In the genomic region with DNA sequence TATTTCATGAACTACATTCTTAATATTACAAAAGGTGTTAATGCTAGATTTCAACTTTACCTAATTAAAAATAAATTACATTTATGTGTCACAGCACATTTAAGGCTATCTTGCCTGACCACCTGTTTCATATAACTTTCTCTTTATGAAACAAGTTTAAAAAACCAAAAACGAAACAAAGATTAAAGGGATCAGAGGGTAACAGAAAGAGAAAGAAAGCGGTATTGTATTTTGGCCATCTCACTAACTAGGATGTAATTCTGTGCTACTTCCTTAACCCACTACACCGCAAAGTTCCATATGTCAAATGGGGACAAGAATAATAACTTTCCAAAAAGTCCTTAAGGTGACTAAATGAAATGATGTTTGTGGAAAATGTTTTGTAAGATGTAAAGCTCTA, we compare ENCODE assay signal across 25 cellular contexts. TPM values are rescaled to one million over a fixed set of nuclear protein-coding genes. Genes with fewer than 3 reads are reported as not detected.
DNase-seq lines count a peak whose midpoint lies in the region; ATAC-seq and TF ChIP-seq lines count a peak whose summit lies in the region.
"Had no signal": no experiment of that assay in that cellular context is flagged by ENCODE, and none has a peak within 500 bp of the region (broad histone marks: within the 10 kb centered on the region; RNA-seq: fewer than 3 reads in every experiment).

No MANE protein-coding gene starts in this region.

- H3K4me3 ChIP-seq in Caco-2 (ENCODE audit: low read depth, low read length), result no peak overlapping the region
- H3K4me3 ChIP-seq in mesendoderm (ENCODE audit: low read length), result no peak overlapping the region
- H3K4me3 ChIP-seq: Peyer's patch had no signal

- H3K79me2 ChIP-seq in mesendoderm (ENCODE audit: control insufficient read depth, insufficient read depth, low read length), result no peaks in the 10 kb centered on the region

- no peaks in the 10 kb centered on the region; the same call in 1 of the 2 replicates for H3K27me3 ChIP-seq in Caco-2 (replicated peaks; ENCODE audit: control insufficient read depth, insufficient read depth, low read length)
- no peaks in the 10 kb centered on the region for H3K27me3 ChIP-seq in mesendoderm (ENCODE audit: insufficient read depth, low read length, poor library complexity)
- H3K27me3 ChIP-seq: Peyer's patch had no signal

- no peak overlapping the region for H3K27ac ChIP-seq in mesendoderm (ENCODE audit: low read depth, low read length)
- H3K27ac ChIP-seq: Peyer's patch, WERI-Rb-1 had no signal

- no CpG with 5 or more reads among the region's 3 CpGs for WGBS in mesendoderm (ENCODE audit: extremely low coverage, insufficient coverage, low lambda C conversion rate)

- no peak overlapping the region for H3K4ac ChIP-seq in mesendoderm (ENCODE audit: low read depth, low read length)

- ATAC-seq in GM18508 (IDR thresholded peaks at IDR 0.05; ENCODE audit: insufficient read depth, unreplicated experiment), result peak; percentile 62
- ATAC-seq in GM21360 (IDR thresholded peaks at IDR 0.05; ENCODE audit: unreplicated experiment), result peak; percentile 82
- ATAC-seq in HG02938 (IDR thresholded peaks at IDR 0.05; ENCODE audit: unreplicated experiment), result peak; percentile 45
- ATAC-seq in HG03457 (IDR thresholded peaks at IDR 0.05; ENCODE audit: unreplicated experiment), result peak; percentile 63
- ATAC-seq: naive thymus-derived CD4-positive, alpha-beta T cell; right cardiac atrium had no signal

- no peaks in the 10 kb centered on the region for H3K9me3 Mint-ChIP-seq in Caco-2 (ENCODE audit: unreplicated experiment)
- no peaks in the 10 kb centered on the region for H3K9me3 Mint-ChIP-seq in activated CD4-positive, alpha-beta T cell treated with anti-CD3 and anti-CD28 coated beads, Interleukin-2, amount 10 ng/mL, durations not matched to agents 7 days and 5 days
- H3K9me3 Mint-ChIP-seq: T-helper 2 cell treated with Interferon-gamma antibody and Interleukin-4, amounts not matched to agents 5 μg/mL and 100 μg/mL, for 36 hours had no signal

- intact Hi-C loops in Caco-2 (cut with micrococcal nuclease; ENCODE audit: unreplicated experiment), result no loop called here

- no peak overlapping the region for H2AK5ac ChIP-seq in mesendoderm (ENCODE audit: low read length)

- POLR2A ChIA-PET in Caco-2 (lab: Charles Lee), result no interaction called here
- POLR2A ChIA-PET in activated CD4-positive, alpha-beta T cell treated with anti-CD3 and anti-CD28 coated beads, Interleukin-2, amount 10 ng/mL, durations not matched to agents 7 days and 5 days (lab: Charles Lee), result no interaction called here

- H4K8ac ChIP-seq in mesendoderm (ENCODE audit: low read depth, low read length), result no peak overlapping the region

- H4K5ac ChIP-seq in mesendoderm (ENCODE audit: low read length), result no peak overlapping the region

- no peaks in the 10 kb centered on the region for H3K36me3 Mint-ChIP-seq in Caco-2 (ENCODE audit: insufficient read depth, unreplicated experiment)
- H3K36me3 Mint-ChIP-seq in activated CD4-positive, alpha-beta T cell treated with anti-CD3 and anti-CD28 coated beads, Interleukin-2, amount 10 ng/mL, durations not matched to agents 7 days and 5 days (ENCODE audit: low read depth), result peaks cover under 1% of the 10 kb centered on the region

- H3K4me1 Mint-ChIP-seq in Caco-2 (ENCODE audit: low read depth, unreplicated experiment), result no peaks in the 10 kb centered on the region
- H3K4me1 Mint-ChIP-seq in activated CD4-positive, alpha-beta T cell treated with anti-CD3 and anti-CD28 coated beads, Interleukin-2, amount 10 ng/mL, durations not matched to agents 7 days and 5 days, result peaks cover 15% of the 10 kb centered on the region

- H3K4me2 ChIP-seq in mesendoderm (ENCODE audit: low read length), result no peak overlapping the region

- no peak for TF ChIP-seq CTCF in Caco-2 (IDR thresholded peaks at IDR 0.05; ENCODE audit: insufficient read depth in 1 of 2, low read depth in 1 of 2, low read length in 1 of 2, severe bottlenecking in 1 of 2, unreplicated experiment in 1 of 2)

- H3K9me3 ChIP-seq in Caco-2, result no peaks in the 10 kb centered on the region
- H3K9me3 ChIP-seq: Peyer's patch had no signal

- H3K36me3 ChIP-seq in Caco-2 (ENCODE audit: control insufficient read depth, insufficient read depth, low read length) (no peaks in the 10 kb centered on the region), mesendoderm (ENCODE audit: control insufficient read depth, insufficient read depth, low read length) (no peaks in the 10 kb centered on the region)
- H3K36me3 ChIP-seq: Peyer's patch, WERI-Rb-1 had no signal

- no peak overlapping the region for H2BK120ac ChIP-seq in mesendoderm (ENCODE audit: low read depth, low read length)

- H3K9ac ChIP-seq in mesendoderm (ENCODE audit: low read length), result no peak overlapping the region

- peaks cover 17% of the 10 kb centered on the region for H3K27me3 Mint-ChIP-seq in Caco-2 (ENCODE audit: insufficient read depth, unreplicated experiment)
- peaks cover 48% of the 10 kb centered on the region for H3K27me3 Mint-ChIP-seq in activated CD4-positive, alpha-beta T cell treated with anti-CD3 and anti-CD28 coated beads, Interleukin-2, amount 10 ng/mL, durations not matched to agents 7 days and 5 days

- H3K23ac ChIP-seq in mesendoderm (ENCODE audit: low read length), result no peak overlapping the region

- no TSS peak for BruUV-seq in Caco-2 (replicated peaks; lab: Mats Ljungman, UMichigan)

- no peak overlapping the region for H3K18ac ChIP-seq in mesendoderm (ENCODE audit: low read length)

- no peak overlapping the region for H3K27ac Mint-ChIP-seq in Caco-2 (ENCODE audit: unreplicated experiment)
- no peak overlapping the region for H3K27ac Mint-ChIP-seq in activated CD4-positive, alpha-beta T cell treated with anti-CD3 and anti-CD28 coated beads, Interleukin-2, amount 10 ng/mL, durations not matched to agents 7 days and 5 days
- H3K27ac Mint-ChIP-seq: naive thymus-derived CD4-positive, alpha-beta T cell; T-helper 2 cell treated with Interferon-gamma antibody and Interleukin-4, amounts not matched to agents 5 μg/mL and 100 μg/mL, for 36 hours had no signal

- H2BK15ac ChIP-seq in mesendoderm (replicated peaks; ENCODE audit: low read depth), result no peak overlapping the region

- no peaks in the 10 kb centered on the region for H3K79me1 ChIP-seq in mesendoderm (ENCODE audit: low read length)

- DNase-seq in EL (no peak), Caco-2 (no peak), mesendoderm (no peak)
- DNase-seq in activated CD4-positive, alpha-beta T cell treated with anti-CD3 and anti-CD28 coated beads, Interleukin-2, amount 10 ng/mL, durations not matched to agents 7 days and 5 days, result no peak
- DNase-seq: 8988T; activated CD4-positive, alpha-beta T cell treated with anti-CD3 and anti-CD28 coated beads, Interleukin-2, amount 50 U/mL, for 48 hours; activated gamma-delta T cell; AML-193; cortex of kidney; DND-41; KBM-7; MV-4-11; naive thymus-derived CD4-positive, alpha-beta T cell; NCI-H2029; NK-92 treated with Interleukin-12 subunit alpha and Interleukin-12 subunit beta, amount 100 ng/mL, for 24 hours; Peyer's patch; right cardiac atrium; stimulated activated CD4-positive, alpha-beta T cell treated with anti-CD3 and anti-CD28 coated beads, Interleukin-12 subunit alpha, Interleukin-12 subunit beta, amount 100 ng/mL, for 4 hours; trophoblast cell; WERI-Rb-1 had no signal

- no peak overlapping the region for H3K56ac ChIP-seq in mesendoderm (ENCODE audit: low read length)

- no peak overlapping the region for H3K4me3 Mint-ChIP-seq in Caco-2 (ENCODE audit: unreplicated experiment)
- no peak overlapping the region for H3K4me3 Mint-ChIP-seq in activated CD4-positive, alpha-beta T cell treated with anti-CD3 and anti-CD28 coated beads, Interleukin-2, amount 10 ng/mL, durations not matched to agents 7 days and 5 days
- H3K4me3 Mint-ChIP-seq: naive thymus-derived CD4-positive, alpha-beta T cell; T-helper 2 cell treated with Interferon-gamma antibody and Interleukin-4, amounts not matched to agents 5 μg/mL and 100 μg/mL, for 36 hours had no signal

- CTCF ChIA-PET in Caco-2 (lab: Charles Lee), result no interaction called here
- CTCF ChIA-PET in activated CD4-positive, alpha-beta T cell treated with anti-CD3 and anti-CD28 coated beads, Interleukin-2, amount 10 ng/mL, durations not matched to agents 7 days and 5 days (lab: Charles Lee), result no interaction called here

- H2BK5ac ChIP-seq in mesendoderm (ENCODE audit: low read length), result no peak overlapping the region

- H3K4me1 ChIP-seq in Caco-2 (no peaks in the 10 kb centered on the region), mesendoderm (ENCODE audit: control insufficient read depth, low read depth, low read length) (no peaks in the 10 kb centered on the region)

RNA-seq across cellular contexts. Expression of gene RHOBTB1, which starts 6.3 kb away (rescaled TPM):
- total RNA-seq in Caco-2 (2022), result 18.3 and 19.9 TPM in 2 replicates
- polyA plus RNA-seq in mesendoderm (2013, experiment 1 of 2), result 6.9 TPM
- polyA plus RNA-seq in mesendoderm (2013, experiment 2 of 2), result 7.3 TPM
- total RNA-seq in activated CD4-positive, alpha-beta T cell treated with anti-CD3 and anti-CD28 coated beads, Interleukin-2, amount 10 ng/mL, durations not matched to agents 7 days and 5 days, result under 1 TPM; 0.06 to 0.07 TPM
- polyA plus RNA-seq: naive thymus-derived CD4-positive, alpha-beta T cell had no signal

Comparison
In these comparisons a context has a peak if more than half of its experiments do, and no peak if none do; other contexts are left out.
1. RNA of gene RHOBTB1, which starts 6.3 kb away (total RNA-seq): 18.3 to 19.9 TPM in Caco-2; 0.06 to 0.07 TPM in activated CD4-positive, alpha-beta T cell treated with anti-CD3 and anti-CD28 coated beads, Interleukin-2, amount 10 ng/mL, durations not matched to agents 7 days and 5 days; every median in the first group is over 10 times any median in the second.
2. Peak in every context shown above with its lines, with median percentiles within 50 percentile points of each other: ATAC-seq.